In the genomic region with DNA sequence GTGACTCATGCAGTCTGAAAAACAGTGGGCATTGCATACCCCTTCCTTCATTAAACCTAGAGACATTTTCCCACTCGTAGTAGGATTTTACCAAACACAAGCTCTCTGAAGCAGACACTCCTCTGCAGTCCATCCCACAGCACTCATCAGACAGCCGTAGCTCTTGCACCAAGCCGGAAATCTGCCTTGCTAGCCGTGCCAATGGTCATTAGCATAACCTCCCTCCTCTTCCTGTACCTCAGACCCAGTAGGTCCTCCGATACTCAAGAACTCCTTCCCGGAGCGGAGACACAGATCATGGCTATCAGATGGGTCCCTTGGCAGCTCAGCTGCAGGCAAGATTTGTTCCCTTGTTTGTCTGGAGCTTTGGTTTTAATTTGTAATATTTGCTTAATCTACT, we compare ENCODE assay signal across 19 cellular contexts.
A peak's percentile ranks its signal among the peaks of the same experiment; 100 is the strongest.
DNase-seq lines count a peak whose midpoint lies in the region; ATAC-seq and TF ChIP-seq lines count a peak whose summit lies in the region.
"Had no signal": no experiment of that assay in that cellular context is flagged by ENCODE, and none has a peak within 500 bp of the region (broad histone marks: within the 10 kb centered on the region; RNA-seq: fewer than 3 reads in every experiment).

No MANE protein-coding gene starts in this region.

- H3K4me2 ChIP-seq in SK-N-SH (no peak overlapping the region), hepatocyte (peak overlapping the region; percentile 54), smooth muscle cell (no peak overlapping the region)

- H2AFZ ChIP-seq in SK-N-SH (ENCODE audit: low read depth): no peak overlapping the region
- H2AFZ ChIP-seq in hepatocyte: peak overlapping the region; percentile 6
- H2AFZ ChIP-seq in smooth muscle cell (ENCODE audit: low read depth): peak overlapping the region; percentile 29

- H3F3A ChIP-seq in SK-N-SH (replicated peaks; ENCODE audit: insufficient read depth) (no peaks in the 10 kb centered on the region), smooth muscle cell (ENCODE audit: low read depth) (no peaks in the 10 kb centered on the region)

- CTCF ChIA-PET in SK-N-SH (lab: Yijun Ruan, JAX): interaction anchor here (0.7 to 2.6 kb wide), 7 partner anchors 9 to 1512 kb away, joined by 3 to 8 read pairs (median 3); no protein-coding TSS in a partner anchor

- H3K36me3 ChIP-seq in SK-N-SH (replicated peaks in 1 of 2; ENCODE audit: control insufficient read depth in 1 of 2, insufficient read depth in 2 of 2, low read length in 1 of 2): no peaks in the 10 kb centered on the region
- H3K36me3 ChIP-seq in hepatocyte (replicated peaks; ENCODE audit: insufficient read depth, low read depth): no peaks in the 10 kb centered on the region
- no peaks in the 10 kb centered on the region for H3K36me3 ChIP-seq in smooth muscle cell (ENCODE audit: low read depth)
- H3K36me3 ChIP-seq: SJCRH30 had no signal

- H3K9ac ChIP-seq in SK-N-SH: no peak overlapping the region
- H3K9ac ChIP-seq in smooth muscle cell (ENCODE audit: low read depth): no peak overlapping the region

- ATAC-seq in SK-N-SH treated with all-trans-retinoic acid at 6 μM for 48 hours: no peak
- ATAC-seq: HCT116 had no signal

- POLR2A ChIA-PET in SK-N-SH (lab: Yijun Ruan, JAX): no interaction called here

- no peaks in the 10 kb centered on the region for H3K9me2 ChIP-seq in SK-N-SH
- no peaks in the 10 kb centered on the region for H3K9me2 ChIP-seq in hepatocyte (replicated peaks; ENCODE audit: insufficient read depth)

- H3K27ac ChIP-seq in SK-N-SH (ENCODE audit: low read depth in 2 of 2, low read length in 1 of 2): no peak overlapping the region
- H3K27ac ChIP-seq in hepatocyte: no peak overlapping the region
- H3K27ac ChIP-seq in smooth muscle cell (ENCODE audit: low read depth): no peak overlapping the region
- H3K27ac ChIP-seq: HL-60, RWPE1, SJCRH30 had no signal

- H3K4me3 ChIP-seq in SK-N-SH (ENCODE audit: low read depth in 2 of 2, low read length in 1 of 2) (no peak overlapping the region), hepatocyte (no peak overlapping the region), smooth muscle cell (no peak overlapping the region)
- H3K4me3 ChIP-seq: SJCRH30 had no signal

- WGBS in SK-N-SH (ENCODE audit: low lambda C conversion rate): 8% methylated on average over 7 of the region's 7 CpGs
- WGBS in hepatocyte (ENCODE audit: low lambda C conversion rate, missing lambda C conversion rate): 44% methylated on average over 7 of the region's 7 CpGs
- WGBS in smooth muscle cell (ENCODE audit: low lambda C conversion rate): 50% methylated on average over 7 of the region's 7 CpGs

- H3K79me2 ChIP-seq in SK-N-SH (ENCODE audit: insufficient read depth) (no peaks in the 10 kb centered on the region), hepatocyte (no peaks in the 10 kb centered on the region), smooth muscle cell (ENCODE audit: low read depth) (no peaks in the 10 kb centered on the region)

- TF ChIP-seq CTCF in SK-N-SH (IDR thresholded peaks at IDR 0.05) (no peak), hepatocyte (IDR thresholded peaks at IDR 0.05; ENCODE audit: poor library complexity) (no peak), smooth muscle cell (IDR thresholded peaks at IDR 0.05; ENCODE audit: borderline replicate concordance, insufficient read depth, poor library complexity, severe bottlenecking) (no peak)

- DNase-seq in SK-N-SH (peak; percentile 38), hepatocyte (ENCODE audit: low spot score) (no peak), smooth muscle cell (lab: John Stamatoyannopoulos, UW; ENCODE audit: unreplicated experiment) (no peak), NCI-H345 (lab: John Stamatoyannopoulos, UW) (no peak), NCI-H446 (lab: John Stamatoyannopoulos, UW) (no peak)
- DNase-seq: DND-41, IMR-90, NCI-H1048, NCI-H1436, NCI-H1930, NCI-H2171, NCI-H510A, NCI-H748 treated with DMSO at 0.1 percent for 48 hours, SJCRH30 had no signal

- no peak for TF ChIP-seq RAD21 in SK-N-SH (IDR thresholded peaks at IDR 0.05; ENCODE audit: low read length)

- no peaks in the 10 kb centered on the region for H3K9me3 ChIP-seq in SK-N-SH
- H3K9me3 ChIP-seq in hepatocyte (ENCODE audit: low read depth): no peaks in the 10 kb centered on the region
- no peaks in the 10 kb centered on the region for H3K9me3 ChIP-seq in smooth muscle cell (replicated peaks; ENCODE audit: low read depth)
- H3K9me3 ChIP-seq: SJCRH30 had no signal

- no peak for TF ChIP-seq EP300 in SK-N-SH (IDR thresholded peaks at IDR 0.05; ENCODE audit: borderline replicate concordance in 1 of 2, low read depth in 1 of 2, low read length in 1 of 2)

- no peaks in the 10 kb centered on the region for H4K20me1 ChIP-seq in SK-N-SH (ENCODE audit: insufficient read depth)
- no peaks in the 10 kb centered on the region for H4K20me1 ChIP-seq in hepatocyte (ENCODE audit: insufficient read depth, poor library complexity, severe bottlenecking)
- no peaks in the 10 kb centered on the region for H4K20me1 ChIP-seq in smooth muscle cell (ENCODE audit: low read depth)

- H3K4me1 ChIP-seq in SK-N-SH (ENCODE audit: control insufficient read depth in 1 of 2, insufficient read depth in 2 of 2, low read depth in 1 of 2, low read length in 1 of 2) (peaks cover 0 to 6% of the 10 kb centered on the region in 2 experiments; a peak in 1 of 4 replicates), hepatocyte (ENCODE audit: insufficient read depth) (no peaks in the 10 kb centered on the region), smooth muscle cell (ENCODE audit: low read depth) (no peaks in the 10 kb centered on the region)
- H3K4me1 ChIP-seq: SJCRH30 had no signal

- H3K27me3 ChIP-seq in SK-N-SH (ENCODE audit: insufficient read depth) (no peaks in the 10 kb centered on the region), hepatocyte (no peaks in the 10 kb centered on the region), smooth muscle cell (ENCODE audit: low read depth) (peaks cover 8% of the 10 kb centered on the region)
- H3K27me3 ChIP-seq: SJCRH30 had no signal

TF ChIP-seq in SK-N-SH, 30 proteins besides CTCF, POLR2A, EP300 and RAD21 (continues in another document):
- TF ChIP-seq TEAD4 (IDR thresholded peaks at IDR 0.05; ENCODE audit: borderline replicate concordance, insufficient read depth) (no peak), RXRA (IDR thresholded peaks at IDR 0.05; ENCODE audit: borderline replicate concordance, low read depth) (no peak), RFX5 (IDR thresholded peaks at IDR 0.05; ENCODE audit: low read length) (no peak), NRF1 (IDR thresholded peaks at IDR 0.05; ENCODE audit: low read depth, low read length) (no peak), FOXM1 (IDR thresholded peaks at IDR 0.05; ENCODE audit: low read depth) (no peak), CHD2 (IDR thresholded peaks at IDR 0.05; ENCODE audit: low read length, partially characterized antibody) (no peak), EZH2phosphoT487 (IDR thresholded peaks at IDR 0.05; ENCODE audit: borderline replicate concordance, low read depth) (no peak), SMC3 (IDR thresholded peaks at IDR 0.05; ENCODE audit: low read depth, low read length) (no peak), MXI1 (IDR thresholded peaks at IDR 0.05; ENCODE audit: low read depth, low read length) (no peak), ELF1 (IDR thresholded peaks at IDR 0.05) (no peak)

TF ChIP-seq in SK-N-SH treated with all-trans-retinoic acid at 6 μM for 48 hours, 23 proteins besides CTCF, POLR2A, EP300 and RAD21 (continues in another document):
- no peak for TF ChIP-seq ZFP3 (CRISPR knock-in tag; IDR thresholded peaks at IDR 0.05)
- TF ChIP-seq ZNF70 (CRISPR knock-in tag; IDR thresholded peaks at IDR 0.05): no peak
- no peak for TF ChIP-seq ESRRG (CRISPR knock-in tag; IDR thresholded peaks at IDR 0.05)
- no peak for TF ChIP-seq POU6F1 (CRISPR knock-in tag; IDR thresholded peaks at IDR 0.05; ENCODE audit: borderline replicate concordance, low read depth)
- no peak for TF ChIP-seq SNAI2 (CRISPR knock-in tag; IDR thresholded peaks at IDR 0.05)

TF ChIP-seq in PFSK-1, 5 proteins besides CTCF, POLR2A, EP300 and RAD21:
- TF ChIP-seq TAF1 (IDR thresholded peaks at IDR 0.05; ENCODE audit: borderline replicate concordance, insufficient read depth, low read length) (peak; percentile 51; the same call in 1 of the 2 replicates), POLR2AphosphoS5 (IDR thresholded peaks at IDR 0.05; ENCODE audit: low read depth, low read length) (peak; percentile 68; the same call in 1 of the 2 replicates), SIN3A (IDR thresholded peaks at IDR 0.05; ENCODE audit: borderline replicate concordance, insufficient read depth, low read length) (no peak), REST (IDR thresholded peaks at IDR 0.05; ENCODE audit: insufficient read depth in 1 of 2, low read depth in 2 of 2, low read length in 2 of 2) (0 out of 4 replicates have a peak, but pooled peaks of 1 of the 2 experiments have one; percentile 23), FOXP2 (optimal IDR thresholded peaks at IDR 0.05; ENCODE audit: borderline replicate concordance, extremely low read depth, extremely low read length, insufficient read depth) (no peak)
